Comparison of ENCODE assay signal across 1 cellular context in the genomic region with DNA sequence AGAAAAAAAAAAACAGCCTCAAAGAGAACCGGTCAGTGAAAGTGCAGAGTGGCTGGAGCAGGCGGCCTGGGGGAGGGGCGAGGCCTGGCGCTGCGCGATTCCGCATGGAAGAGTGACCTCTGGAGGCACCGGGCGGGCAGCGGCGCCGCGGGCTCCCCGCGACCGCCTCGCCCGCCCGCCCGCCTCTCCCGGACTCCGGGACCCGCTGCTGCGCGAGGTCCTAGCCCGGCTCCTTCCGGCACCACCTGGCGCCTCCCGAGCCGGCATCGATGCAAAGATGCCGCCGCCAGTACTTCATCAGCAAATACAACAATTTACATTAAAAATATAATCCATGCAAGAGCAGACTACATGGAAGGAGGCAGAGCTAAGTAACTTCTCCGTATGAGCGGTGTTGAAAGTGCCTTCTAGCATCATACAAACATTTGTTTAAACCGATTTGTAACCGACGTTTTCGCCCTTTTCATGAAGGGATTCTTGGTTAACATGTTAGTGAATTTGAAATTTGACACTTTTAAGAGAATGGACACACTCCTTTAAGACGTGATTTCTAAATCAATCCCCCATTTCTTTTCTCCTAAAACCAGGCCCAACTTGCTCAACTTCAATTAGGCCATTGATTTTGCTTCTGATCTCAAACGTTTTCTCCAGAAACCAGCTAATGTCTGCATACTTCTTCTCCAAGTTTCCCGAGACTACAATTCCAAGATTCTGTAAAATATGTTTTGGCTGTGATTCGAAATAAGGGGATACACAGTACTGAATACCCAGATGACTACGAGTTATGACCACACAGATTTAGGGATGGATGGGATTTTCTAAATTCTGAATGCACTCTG.
TF ChIP-seq lines count a peak whose summit lies in the region.

No MANE protein-coding gene starts in this region.

TF ChIP-seq in HepG2, 621 proteins besides CTCF, POLR2A, EP300 and RAD21 (continued from another document):
- no peak for TF ChIP-seq NFE2L2 (IDR thresholded peaks at IDR 0.05; ENCODE audit: low read length)
- no peak for TF ChIP-seq ZNF773 (CRISPR knock-in tag; IDR thresholded peaks at IDR 0.05; ENCODE audit: borderline replicate concordance)
- TF ChIP-seq, protein P1, sequence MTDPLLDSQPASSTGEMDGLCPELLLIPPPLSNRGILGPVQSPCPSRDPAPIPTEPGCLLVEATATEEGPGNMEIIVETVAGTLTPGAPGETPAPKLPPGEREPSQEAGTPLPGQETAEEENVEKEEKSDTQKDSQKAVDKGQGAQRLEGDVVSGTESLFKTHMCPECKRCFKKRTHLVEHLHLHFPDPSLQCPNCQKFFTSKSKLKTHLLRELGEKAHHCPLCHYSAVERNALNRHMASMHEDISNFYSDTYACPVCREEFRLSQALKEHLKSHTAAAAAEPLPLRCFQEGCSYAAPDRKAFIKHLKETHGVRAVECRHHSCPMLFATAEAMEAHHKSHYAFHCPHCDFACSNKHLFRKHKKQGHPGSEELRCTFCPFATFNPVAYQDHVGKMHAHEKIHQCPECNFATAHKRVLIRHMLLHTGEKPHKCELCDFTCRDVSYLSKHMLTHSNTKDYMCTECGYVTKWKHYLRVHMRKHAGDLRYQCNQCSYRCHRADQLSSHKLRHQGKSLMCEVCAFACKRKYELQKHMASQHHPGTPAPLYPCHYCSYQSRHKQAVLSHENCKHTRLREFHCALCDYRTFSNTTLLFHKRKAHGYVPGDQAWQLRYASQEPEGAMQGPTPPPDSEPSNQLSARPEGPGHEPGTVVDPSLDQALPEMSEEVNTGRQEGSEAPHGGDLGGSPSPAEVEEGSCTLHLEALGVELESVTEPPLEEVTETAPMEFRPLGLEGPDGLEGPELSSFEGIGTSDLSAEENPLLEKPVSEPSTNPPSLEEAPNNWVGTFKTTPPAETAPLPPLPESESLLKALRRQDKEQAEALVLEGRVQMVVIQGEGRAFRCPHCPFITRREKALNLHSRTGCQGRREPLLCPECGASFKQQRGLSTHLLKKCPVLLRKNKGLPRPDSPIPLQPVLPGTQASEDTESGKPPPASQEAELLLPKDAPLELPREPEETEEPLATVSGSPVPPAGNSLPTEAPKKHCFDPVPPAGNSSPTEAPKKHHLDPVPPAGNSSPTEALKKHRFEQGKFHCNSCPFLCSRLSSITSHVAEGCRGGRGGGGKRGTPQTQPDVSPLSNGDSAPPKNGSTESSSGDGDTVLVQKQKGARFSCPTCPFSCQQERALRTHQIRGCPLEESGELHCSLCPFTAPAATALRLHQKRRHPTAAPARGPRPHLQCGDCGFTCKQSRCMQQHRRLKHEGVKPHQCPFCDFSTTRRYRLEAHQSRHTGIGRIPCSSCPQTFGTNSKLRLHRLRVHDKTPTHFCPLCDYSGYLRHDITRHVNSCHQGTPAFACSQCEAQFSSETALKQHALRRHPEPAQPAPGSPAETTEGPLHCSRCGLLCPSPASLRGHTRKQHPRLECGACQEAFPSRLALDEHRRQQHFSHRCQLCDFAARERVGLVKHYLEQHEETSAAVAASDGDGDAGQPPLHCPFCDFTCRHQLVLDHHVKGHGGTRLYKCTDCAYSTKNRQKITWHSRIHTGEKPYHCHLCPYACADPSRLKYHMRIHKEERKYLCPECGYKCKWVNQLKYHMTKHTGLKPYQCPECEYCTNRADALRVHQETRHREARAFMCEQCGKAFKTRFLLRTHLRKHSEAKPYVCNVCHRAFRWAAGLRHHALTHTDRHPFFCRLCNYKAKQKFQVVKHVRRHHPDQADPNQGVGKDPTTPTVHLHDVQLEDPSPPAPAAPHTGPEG (CRISPR knock-in tag; IDR thresholded peaks at IDR 0.05), result peak; percentile 84
- no peak for TF ChIP-seq ZNF891 (CRISPR knock-in tag; IDR thresholded peaks at IDR 0.05)
- TF ChIP-seq HNRNPL (IDR thresholded peaks at IDR 0.05; ENCODE audit: low read depth, low read length), result no peak
- no peak for TF ChIP-seq PHF20 (CRISPR knock-in tag; IDR thresholded peaks at IDR 0.05)
- TF ChIP-seq IRF2 (CRISPR knock-in tag; IDR thresholded peaks at IDR 0.05), result no peak
- TF ChIP-seq, protein P2, sequence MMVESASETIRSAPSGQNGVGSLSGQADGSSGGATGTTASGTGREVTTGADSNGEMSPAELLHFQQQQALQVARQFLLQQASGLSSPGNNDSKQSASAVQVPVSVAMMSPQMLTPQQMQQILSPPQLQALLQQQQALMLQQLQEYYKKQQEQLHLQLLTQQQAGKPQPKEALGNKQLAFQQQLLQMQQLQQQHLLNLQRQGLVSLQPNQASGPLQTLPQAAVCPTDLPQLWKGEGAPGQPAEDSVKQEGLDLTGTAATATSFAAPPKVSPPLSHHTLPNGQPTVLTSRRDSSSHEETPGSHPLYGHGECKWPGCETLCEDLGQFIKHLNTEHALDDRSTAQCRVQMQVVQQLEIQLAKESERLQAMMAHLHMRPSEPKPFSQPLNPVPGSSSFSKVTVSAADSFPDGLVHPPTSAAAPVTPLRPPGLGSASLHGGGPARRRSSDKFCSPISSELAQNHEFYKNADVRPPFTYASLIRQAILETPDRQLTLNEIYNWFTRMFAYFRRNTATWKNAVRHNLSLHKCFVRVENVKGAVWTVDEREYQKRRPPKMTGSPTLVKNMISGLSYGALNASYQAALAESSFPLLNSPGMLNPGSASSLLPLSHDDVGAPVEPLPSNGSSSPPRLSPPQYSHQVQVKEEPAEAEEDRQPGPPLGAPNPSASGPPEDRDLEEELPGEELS (CRISPR knock-in tag; IDR thresholded peaks at IDR 0.05), result no peak
- TF ChIP-seq, protein P3, sequence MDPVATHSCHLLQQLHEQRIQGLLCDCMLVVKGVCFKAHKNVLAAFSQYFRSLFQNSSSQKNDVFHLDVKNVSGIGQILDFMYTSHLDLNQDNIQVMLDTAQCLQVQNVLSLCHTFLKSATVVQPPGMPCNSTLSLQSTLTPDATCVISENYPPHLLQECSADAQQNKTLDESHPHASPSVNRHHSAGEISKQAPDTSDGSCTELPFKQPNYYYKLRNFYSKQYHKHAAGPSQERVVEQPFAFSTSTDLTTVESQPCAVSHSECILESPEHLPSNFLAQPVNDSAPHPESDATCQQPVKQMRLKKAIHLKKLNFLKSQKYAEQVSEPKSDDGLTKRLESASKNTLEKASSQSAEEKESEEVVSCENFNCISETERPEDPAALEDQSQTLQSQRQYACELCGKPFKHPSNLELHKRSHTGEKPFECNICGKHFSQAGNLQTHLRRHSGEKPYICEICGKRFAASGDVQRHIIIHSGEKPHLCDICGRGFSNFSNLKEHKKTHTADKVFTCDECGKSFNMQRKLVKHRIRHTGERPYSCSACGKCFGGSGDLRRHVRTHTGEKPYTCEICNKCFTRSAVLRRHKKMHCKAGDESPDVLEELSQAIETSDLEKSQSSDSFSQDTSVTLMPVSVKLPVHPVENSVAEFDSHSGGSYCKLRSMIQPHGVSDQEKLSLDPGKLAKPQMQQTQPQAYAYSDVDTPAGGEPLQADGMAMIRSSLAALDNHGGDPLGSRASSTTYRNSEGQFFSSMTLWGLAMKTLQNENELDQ (CRISPR knock-in tag; IDR thresholded peaks at IDR 0.05; ENCODE audit: borderline replicate concordance), result no peak
- no peak for TF ChIP-seq KDM6A (CRISPR knock-in tag; IDR thresholded peaks at IDR 0.05; ENCODE audit: low read depth)
